ENCODE assay signal across 1 cellular context in the genomic region with DNA sequence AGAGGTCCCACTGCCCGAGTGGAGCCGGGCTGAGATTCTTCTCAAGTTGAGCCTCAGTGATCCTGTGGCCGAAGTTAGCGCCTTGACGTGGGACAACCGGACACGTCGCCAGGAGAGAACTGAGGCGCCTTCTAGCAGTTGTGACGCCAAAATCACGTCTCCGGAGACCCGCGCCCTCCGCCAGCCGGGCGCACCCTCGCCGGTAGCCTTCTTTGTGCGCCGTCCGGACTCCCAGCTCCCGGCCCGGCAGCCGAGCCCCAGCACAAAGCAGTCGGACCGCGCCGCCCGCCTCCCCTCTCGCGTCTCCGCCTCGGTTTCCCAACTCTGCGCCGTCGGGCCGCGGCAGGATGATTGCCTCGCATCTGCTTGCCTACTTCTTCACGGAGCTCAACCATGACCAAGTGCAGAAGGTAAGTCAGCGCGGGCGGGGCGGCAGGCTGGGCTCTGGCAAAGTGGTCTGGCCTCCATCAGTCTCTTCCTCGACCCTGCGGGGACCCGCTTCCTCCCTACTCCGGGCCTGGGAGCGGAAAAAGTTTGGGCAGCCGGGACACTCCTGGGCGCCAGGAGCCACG.
TF ChIP-seq lines count a peak whose summit lies in the region.
"Not testable (repeated sequence)": the region's sequence is repeated elsewhere in the genome, so short reads cannot be mapped to it uniquely, and the experiment has no call there.

No MANE protein-coding gene starts in this region.

TF ChIP-seq in HepG2, 621 proteins besides CTCF, POLR2A, EP300 and RAD21 (continued from another document and continues in another):
- TF ChIP-seq, protein P1, sequence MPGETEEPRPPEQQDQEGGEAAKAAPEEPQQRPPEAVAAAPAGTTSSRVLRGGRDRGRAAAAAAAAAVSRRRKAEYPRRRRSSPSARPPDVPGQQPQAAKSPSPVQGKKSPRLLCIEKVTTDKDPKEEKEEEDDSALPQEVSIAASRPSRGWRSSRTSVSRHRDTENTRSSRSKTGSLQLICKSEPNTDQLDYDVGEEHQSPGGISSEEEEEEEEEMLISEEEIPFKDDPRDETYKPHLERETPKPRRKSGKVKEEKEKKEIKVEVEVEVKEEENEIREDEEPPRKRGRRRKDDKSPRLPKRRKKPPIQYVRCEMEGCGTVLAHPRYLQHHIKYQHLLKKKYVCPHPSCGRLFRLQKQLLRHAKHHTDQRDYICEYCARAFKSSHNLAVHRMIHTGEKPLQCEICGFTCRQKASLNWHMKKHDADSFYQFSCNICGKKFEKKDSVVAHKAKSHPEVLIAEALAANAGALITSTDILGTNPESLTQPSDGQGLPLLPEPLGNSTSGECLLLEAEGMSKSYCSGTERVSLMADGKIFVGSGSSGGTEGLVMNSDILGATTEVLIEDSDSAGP (CRISPR knock-in tag; IDR thresholded peaks at IDR 0.05; ENCODE audit: borderline replicate concordance), result 0 out of 2 replicates have a peak, but pooled peaks have one; percentile 80
- 0 out of 2 replicates have a peak, but pooled peaks have one; percentile 20 for TF ChIP-seq ARNT2 (CRISPR knock-in tag; IDR thresholded peaks at IDR 0.05; ENCODE audit: low read depth)
- TF ChIP-seq LCORL (IDR thresholded peaks at IDR 0.05); MAZ (IDR thresholded peaks at IDR 0.05; ENCODE audit: borderline replicate concordance, low read depth, low read length): not testable (repeated sequence)
- TF ChIP-seq LCORL (CRISPR knock-in tag; IDR thresholded peaks at IDR 0.05), result peak; percentile 34; the same call in 1 of the 2 replicates
- TF ChIP-seq, protein P2, sequence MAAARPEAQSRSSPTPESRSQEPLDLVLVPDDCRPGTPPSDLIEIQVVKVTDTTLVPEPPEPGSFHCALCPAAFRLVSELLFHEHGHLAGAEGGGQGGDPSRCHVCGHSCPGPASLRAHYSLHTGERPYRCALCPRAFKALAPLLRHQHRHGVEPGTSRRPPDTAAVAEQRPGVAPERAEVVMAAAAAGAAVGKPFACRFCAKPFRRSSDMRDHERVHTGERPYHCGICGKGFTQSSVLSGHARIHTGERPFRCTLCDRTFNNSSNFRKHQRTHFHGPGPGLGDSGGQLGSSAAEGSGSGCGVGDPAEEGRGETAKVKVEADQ (CRISPR knock-in tag; IDR thresholded peaks at IDR 0.05; ENCODE audit: borderline replicate concordance), result peak; percentile 18; the same call in 1 of the 2 replicates
- TF ChIP-seq, protein P3, sequence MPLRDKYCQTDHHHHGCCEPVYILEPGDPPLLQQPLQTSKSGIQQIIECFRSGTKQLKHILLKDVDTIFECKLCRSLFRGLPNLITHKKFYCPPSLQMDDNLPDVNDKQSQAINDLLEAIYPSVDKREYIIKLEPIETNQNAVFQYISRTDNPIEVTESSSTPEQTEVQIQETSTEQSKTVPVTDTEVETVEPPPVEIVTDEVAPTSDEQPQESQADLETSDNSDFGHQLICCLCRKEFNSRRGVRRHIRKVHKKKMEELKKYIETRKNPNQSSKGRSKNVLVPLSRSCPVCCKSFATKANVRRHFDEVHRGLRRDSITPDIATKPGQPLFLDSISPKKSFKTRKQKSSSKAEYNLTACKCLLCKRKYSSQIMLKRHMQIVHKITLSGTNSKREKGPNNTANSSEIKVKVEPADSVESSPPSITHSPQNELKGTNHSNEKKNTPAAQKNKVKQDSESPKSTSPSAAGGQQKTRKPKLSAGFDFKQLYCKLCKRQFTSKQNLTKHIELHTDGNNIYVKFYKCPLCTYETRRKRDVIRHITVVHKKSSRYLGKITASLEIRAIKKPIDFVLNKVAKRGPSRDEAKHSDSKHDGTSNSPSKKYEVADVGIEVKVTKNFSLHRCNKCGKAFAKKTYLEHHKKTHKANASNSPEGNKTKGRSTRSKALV (CRISPR knock-in tag; IDR thresholded peaks at IDR 0.05), result 0 out of 2 replicates have a peak, but pooled peaks have one; percentile 4
- TF ChIP-seq, protein P4, sequence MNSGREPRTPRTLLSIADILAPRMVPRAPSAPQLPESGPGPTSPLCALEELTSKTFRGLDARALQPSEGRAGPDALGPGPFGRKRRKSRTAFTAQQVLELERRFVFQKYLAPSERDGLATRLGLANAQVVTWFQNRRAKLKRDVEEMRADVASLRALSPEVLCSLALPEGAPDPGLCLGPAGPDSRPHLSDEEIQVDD (CRISPR knock-in tag; IDR thresholded peaks at IDR 0.05; ENCODE audit: borderline replicate concordance), result 0 out of 2 replicates have a peak, but pooled peaks have one; percentile 13
- TF ChIP-seq ZNF703 (CRISPR knock-in tag; IDR thresholded peaks at IDR 0.05; ENCODE audit: borderline replicate concordance), result 0 out of 2 replicates have a peak, but pooled peaks have one; percentile 66
- 0 out of 2 replicates have a peak, but pooled peaks have one; percentile 17 for TF ChIP-seq PCBP1 (IDR thresholded peaks at IDR 0.05; ENCODE audit: borderline replicate concordance, low read depth, low read length)
- TF ChIP-seq ZNF264 (CRISPR knock-in tag; IDR thresholded peaks at IDR 0.05), result 0 out of 2 replicates have a peak, but pooled peaks have one; percentile 72
- TF ChIP-seq, protein P5, sequence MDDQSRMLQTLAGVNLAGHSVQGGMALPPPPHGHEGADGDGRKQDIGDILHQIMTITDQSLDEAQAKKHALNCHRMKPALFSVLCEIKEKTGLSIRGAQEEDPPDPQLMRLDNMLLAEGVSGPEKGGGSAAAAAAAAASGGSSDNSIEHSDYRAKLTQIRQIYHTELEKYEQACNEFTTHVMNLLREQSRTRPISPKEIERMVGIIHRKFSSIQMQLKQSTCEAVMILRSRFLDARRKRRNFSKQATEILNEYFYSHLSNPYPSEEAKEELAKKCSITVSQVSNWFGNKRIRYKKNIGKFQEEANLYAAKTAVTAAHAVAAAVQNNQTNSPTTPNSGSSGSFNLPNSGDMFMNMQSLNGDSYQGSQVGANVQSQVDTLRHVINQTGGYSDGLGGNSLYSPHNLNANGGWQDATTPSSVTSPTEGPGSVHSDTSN (CRISPR knock-in tag; IDR thresholded peaks at IDR 0.05; ENCODE audit: borderline replicate concordance), result peak; percentile 16; the same call in 1 of the 2 replicates
- TF ChIP-seq ATF7-NPFF (CRISPR knock-in tag; IDR thresholded peaks at IDR 0.05; ENCODE audit: low read depth), result peak; percentile 7; the same call in 1 of the 2 replicates
- TF ChIP-seq, protein P6, sequence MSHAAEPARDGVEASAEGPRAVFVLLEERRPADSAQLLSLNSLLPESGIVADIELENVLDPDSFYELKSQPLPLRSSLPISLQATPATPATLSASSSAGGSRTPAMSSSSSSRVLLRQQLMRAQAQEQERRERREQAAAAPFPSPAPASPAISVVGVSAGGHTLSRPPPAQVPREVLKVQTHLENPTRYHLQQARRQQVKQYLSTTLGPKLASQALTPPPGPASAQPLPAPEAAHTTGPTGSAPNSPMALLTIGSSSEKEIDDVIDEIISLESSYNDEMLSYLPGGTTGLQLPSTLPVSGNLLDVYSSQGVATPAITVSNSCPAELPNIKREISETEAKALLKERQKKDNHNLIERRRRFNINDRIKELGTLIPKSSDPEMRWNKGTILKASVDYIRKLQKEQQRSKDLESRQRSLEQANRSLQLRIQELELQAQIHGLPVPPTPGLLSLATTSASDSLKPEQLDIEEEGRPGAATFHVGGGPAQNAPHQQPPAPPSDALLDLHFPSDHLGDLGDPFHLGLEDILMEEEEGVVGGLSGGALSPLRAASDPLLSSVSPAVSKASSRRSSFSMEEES (CRISPR knock-in tag; IDR thresholded peaks at IDR 0.05), result 0 out of 2 replicates have a peak, but pooled peaks have one; percentile 7
- peak; percentile 7; the same call in 1 of the 2 replicates for TF ChIP-seq MAZ (CRISPR knock-in tag; IDR thresholded peaks at IDR 0.05; ENCODE audit: low read depth)
- TF ChIP-seq ZNF317 (CRISPR knock-in tag; IDR thresholded peaks at IDR 0.05), result peak; percentile 7; the same call in 1 of the 2 replicates
- peak; percentile 92; the same call in 1 of the 2 replicates for TF ChIP-seq ZC3H13 (CRISPR knock-in tag; IDR thresholded peaks at IDR 0.05)
- TF ChIP-seq HES4 (CRISPR knock-in tag; IDR thresholded peaks at IDR 0.05; ENCODE audit: borderline replicate concordance), result peak; percentile 49
- 0 out of 2 replicates have a peak, but pooled peaks have one; percentile 14 for TF ChIP-seq DNMT1 (CRISPR knock-in tag; IDR thresholded peaks at IDR 0.05)
- TF ChIP-seq, protein P7, sequence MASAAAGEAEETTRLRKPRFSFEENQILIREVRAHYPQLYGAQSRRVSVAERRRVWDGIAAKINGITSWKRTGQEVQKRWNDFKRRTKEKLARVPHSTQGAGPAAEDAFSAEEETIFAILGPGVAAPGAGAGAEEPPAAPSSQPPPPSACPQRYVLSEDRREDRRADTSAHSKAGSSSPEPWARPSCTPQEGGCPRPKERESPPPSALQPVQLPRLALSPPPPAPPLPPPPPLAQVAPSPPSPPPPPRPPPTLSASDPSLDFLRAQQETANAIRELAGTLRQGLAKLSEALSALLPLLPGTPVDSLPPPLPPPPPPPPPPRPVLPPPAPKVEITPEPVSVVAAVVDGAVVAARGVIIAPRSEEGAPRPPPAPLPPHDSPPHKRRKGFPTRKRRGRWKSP (CRISPR knock-in tag; IDR thresholded peaks at IDR 0.05), result peak; percentile 47
- peak; percentile 43; the same call in 1 of the 2 replicates for TF ChIP-seq ZFP37 (CRISPR knock-in tag; IDR thresholded peaks at IDR 0.05; ENCODE audit: borderline replicate concordance)
- TF ChIP-seq ZNF746 (CRISPR knock-in tag; IDR thresholded peaks at IDR 0.05), result peak; percentile 23; the same call in 1 of the 2 replicates
- 0 out of 2 replicates have a peak, but pooled peaks have one; percentile 63 for TF ChIP-seq ZNF224 (CRISPR knock-in tag; IDR thresholded peaks at IDR 0.05)
- TF ChIP-seq BRCA1 (CRISPR knock-in tag; IDR thresholded peaks at IDR 0.05), result 0 out of 2 replicates have a peak, but pooled peaks have one; percentile 0
- TF ChIP-seq FOXA3 (CRISPR knock-in tag; IDR thresholded peaks at IDR 0.05), result peak; percentile 2; the same call in 1 of the 2 replicates
- TF ChIP-seq EEA1 (CRISPR knock-in tag; IDR thresholded peaks at IDR 0.05; ENCODE audit: borderline replicate concordance), result peak; percentile 6; the same call in 1 of the 2 replicates
- TF ChIP-seq ZNF782 (CRISPR knock-in tag; IDR thresholded peaks at IDR 0.05; ENCODE audit: borderline replicate concordance), result 0 out of 2 replicates have a peak, but pooled peaks have one; percentile 16
- TF ChIP-seq, protein P8, sequence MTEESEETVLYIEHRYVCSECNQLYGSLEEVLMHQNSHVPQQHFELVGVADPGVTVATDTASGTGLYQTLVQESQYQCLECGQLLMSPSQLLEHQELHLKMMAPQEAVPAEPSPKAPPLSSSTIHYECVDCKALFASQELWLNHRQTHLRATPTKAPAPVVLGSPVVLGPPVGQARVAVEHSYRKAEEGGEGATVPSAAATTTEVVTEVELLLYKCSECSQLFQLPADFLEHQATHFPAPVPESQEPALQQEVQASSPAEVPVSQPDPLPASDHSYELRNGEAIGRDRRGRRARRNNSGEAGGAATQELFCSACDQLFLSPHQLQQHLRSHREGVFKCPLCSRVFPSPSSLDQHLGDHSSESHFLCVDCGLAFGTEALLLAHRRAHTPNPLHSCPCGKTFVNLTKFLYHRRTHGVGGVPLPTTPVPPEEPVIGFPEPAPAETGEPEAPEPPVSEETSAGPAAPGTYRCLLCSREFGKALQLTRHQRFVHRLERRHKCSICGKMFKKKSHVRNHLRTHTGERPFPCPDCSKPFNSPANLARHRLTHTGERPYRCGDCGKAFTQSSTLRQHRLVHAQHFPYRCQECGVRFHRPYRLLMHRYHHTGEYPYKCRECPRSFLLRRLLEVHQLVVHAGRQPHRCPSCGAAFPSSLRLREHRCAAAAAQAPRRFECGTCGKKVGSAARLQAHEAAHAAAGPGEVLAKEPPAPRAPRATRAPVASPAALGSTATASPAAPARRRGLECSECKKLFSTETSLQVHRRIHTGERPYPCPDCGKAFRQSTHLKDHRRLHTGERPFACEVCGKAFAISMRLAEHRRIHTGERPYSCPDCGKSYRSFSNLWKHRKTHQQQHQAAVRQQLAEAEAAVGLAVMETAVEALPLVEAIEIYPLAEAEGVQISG (CRISPR knock-in tag; IDR thresholded peaks at IDR 0.05), result peak; percentile 7; the same call in 1 of the 2 replicates
- 0 out of 2 replicates have a peak, but pooled peaks have one; percentile 30 for TF ChIP-seq ZNF891 (CRISPR knock-in tag; IDR thresholded peaks at IDR 0.05)
- TF ChIP-seq ISL2 (CRISPR knock-in tag; IDR thresholded peaks at IDR 0.05), result peak; percentile 9; the same call in 1 of the 2 replicates
- TF ChIP-seq CCDC6 (CRISPR knock-in tag; IDR thresholded peaks at IDR 0.05), result peak; percentile 15; the same call in 1 of the 2 replicates
- peak; percentile 19; the same call in 1 of the 2 replicates for TF ChIP-seq SMAD1 (CRISPR knock-in tag; IDR thresholded peaks at IDR 0.05; ENCODE audit: borderline replicate concordance, low read depth)
- TF ChIP-seq XBP1 (CRISPR knock-in tag; IDR thresholded peaks at IDR 0.05), result 0 out of 2 replicates have a peak, but pooled peaks have one; percentile 69
- TF ChIP-seq POLR2AphosphoS5 (IDR thresholded peaks at IDR 0.05; ENCODE audit: low read depth, low read length), result peak; percentile 13; the same call in 1 of the 2 replicates
- TF ChIP-seq ZNF263 (CRISPR knock-in tag; IDR thresholded peaks at IDR 0.05), result peak; percentile 44; the same call in 1 of the 2 replicates
- TF ChIP-seq, protein P9, sequence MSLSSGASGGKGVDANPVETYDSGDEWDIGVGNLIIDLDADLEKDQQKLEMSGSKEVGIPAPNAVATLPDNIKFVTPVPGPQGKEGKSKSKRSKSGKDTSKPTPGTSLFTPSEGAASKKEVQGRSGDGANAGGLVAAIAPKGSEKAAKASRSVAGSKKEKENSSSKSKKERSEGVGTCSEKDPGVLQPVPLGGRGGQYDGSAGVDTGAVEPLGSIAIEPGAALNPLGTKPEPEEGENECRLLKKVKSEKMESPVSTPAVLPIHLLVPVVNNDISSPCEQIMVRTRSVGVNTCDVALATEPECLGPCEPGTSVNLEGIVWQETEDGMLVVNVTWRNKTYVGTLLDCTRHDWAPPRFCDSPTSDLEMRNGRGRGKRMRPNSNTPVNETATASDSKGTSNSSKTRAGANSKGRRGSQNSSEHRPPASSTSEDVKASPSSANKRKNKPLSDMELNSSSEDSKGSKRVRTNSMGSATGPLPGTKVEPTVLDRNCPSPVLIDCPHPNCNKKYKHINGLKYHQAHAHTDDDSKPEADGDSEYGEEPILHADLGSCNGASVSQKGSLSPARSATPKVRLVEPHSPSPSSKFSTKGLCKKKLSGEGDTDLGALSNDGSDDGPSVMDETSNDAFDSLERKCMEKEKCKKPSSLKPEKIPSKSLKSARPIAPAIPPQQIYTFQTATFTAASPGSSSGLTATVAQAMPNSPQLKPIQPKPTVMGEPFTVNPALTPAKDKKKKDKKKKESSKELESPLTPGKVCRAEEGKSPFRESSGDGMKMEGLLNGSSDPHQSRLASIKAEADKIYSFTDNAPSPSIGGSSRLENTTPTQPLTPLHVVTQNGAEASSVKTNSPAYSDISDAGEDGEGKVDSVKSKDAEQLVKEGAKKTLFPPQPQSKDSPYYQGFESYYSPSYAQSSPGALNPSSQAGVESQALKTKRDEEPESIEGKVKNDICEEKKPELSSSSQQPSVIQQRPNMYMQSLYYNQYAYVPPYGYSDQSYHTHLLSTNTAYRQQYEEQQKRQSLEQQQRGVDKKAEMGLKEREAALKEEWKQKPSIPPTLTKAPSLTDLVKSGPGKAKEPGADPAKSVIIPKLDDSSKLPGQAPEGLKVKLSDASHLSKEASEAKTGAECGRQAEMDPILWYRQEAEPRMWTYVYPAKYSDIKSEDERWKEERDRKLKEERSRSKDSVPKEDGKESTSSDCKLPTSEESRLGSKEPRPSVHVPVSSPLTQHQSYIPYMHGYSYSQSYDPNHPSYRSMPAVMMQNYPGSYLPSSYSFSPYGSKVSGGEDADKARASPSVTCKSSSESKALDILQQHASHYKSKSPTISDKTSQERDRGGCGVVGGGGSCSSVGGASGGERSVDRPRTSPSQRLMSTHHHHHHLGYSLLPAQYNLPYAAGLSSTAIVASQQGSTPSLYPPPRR (CRISPR knock-in tag; IDR thresholded peaks at IDR 0.05; ENCODE audit: borderline replicate concordance), result peak; percentile 35; the same call in 1 of the 2 replicates
